24 cellular contexts compared by ENCODE assay signal in the genomic region with DNA sequence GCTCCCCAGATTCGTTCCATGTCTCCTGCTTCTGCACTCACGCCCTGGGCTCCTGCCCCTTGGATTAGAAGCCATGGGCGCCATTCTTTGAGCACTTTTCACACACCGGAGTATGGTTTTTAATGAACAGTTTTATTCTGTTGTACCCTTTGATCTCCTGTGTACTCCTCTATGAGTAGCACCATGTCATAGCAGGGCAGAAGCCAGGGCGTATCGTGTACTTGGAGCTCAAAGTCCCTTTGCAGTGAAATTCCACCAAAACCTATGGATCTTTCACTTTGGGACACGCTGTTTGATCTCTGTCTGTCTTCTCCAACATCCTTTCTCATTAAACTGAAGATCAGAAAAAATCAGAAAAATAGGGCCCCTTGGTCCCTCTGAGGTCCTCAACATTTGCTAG.
"Had no signal": no experiment of that assay in that cellular context is flagged by ENCODE, and none has a peak within 500 bp of the region (broad histone marks: within the 10 kb centered on the region; RNA-seq: fewer than 3 reads in every experiment).

No MANE protein-coding gene starts in this region.

- H3K4me3 ChIP-seq: colonic mucosa, dorsolateral prefrontal cortex, heart right ventricle, left ventricle myocardium inferior, lower lobe of right lung, psoas muscle, testis, tibial nerve, upper lobe of right lung, vagina had no signal

- DNase-seq: colonic mucosa; dorsolateral prefrontal cortex; effector CD8-positive, alpha-beta T cell; heart right ventricle; left ventricle myocardium inferior; lower lobe of right lung; mesenchymal stem cell; midbrain; naive thymus-derived CD4-positive, alpha-beta T cell; nephron progenitor cell; psoas muscle; retina; stimulated activated CD4-positive, alpha-beta T cell treated with anti-CD3 and anti-CD28 coated beads, Interleukin-2, amount 100 ng/mL, for 24 hours; stimulated activated CD4-positive, alpha-beta T cell treated with anti-CD3 and anti-CD28 coated beads, Interleukin-4, amount 100 ng/mL, for 4 hours; stimulated activated naive B cell treated with anti-CD40 and anti-IgM and Interleukin-4, amounts not matched to agents 10 μg/mL and 1 μg/mL and 100 μg/mL, for 72 hours; stimulated activated naive CD8-positive, alpha-beta T cell treated with anti-CD3 and anti-CD28 coated beads, Interleukin-15, amount 100 ng/mL, for 72 hours; testis; upper lobe of right lung had no signal

- FAIRE-seq: endometrium, frontal cortex, keratinocyte had no signal

- H3K9me3 Mint-ChIP-seq: naive thymus-derived CD4-positive, alpha-beta T cell; nephron progenitor cell; stimulated activated naive B cell treated with anti-CD40 and anti-IgM and Interleukin-4, amounts not matched to agents 10 μg/mL and 1 μg/mL and 100 μg/mL, for 72 hours; stimulated activated naive CD8-positive, alpha-beta T cell treated with anti-CD3 and anti-CD28 coated beads, Interleukin-15, amount 100 ng/mL, for 72 hours had no signal

- H3K27me3 Mint-ChIP-seq: naive thymus-derived CD4-positive, alpha-beta T cell; stimulated activated naive B cell treated with anti-CD40 and anti-IgM and Interleukin-4, amounts not matched to agents 10 μg/mL and 1 μg/mL and 100 μg/mL, for 72 hours; stimulated activated naive CD8-positive, alpha-beta T cell treated with anti-CD3 and anti-CD28 coated beads, Interleukin-15, amount 100 ng/mL, for 72 hours had no signal

- H3K27ac Mint-ChIP-seq: nephron progenitor cell; stimulated activated naive B cell treated with anti-CD40 and anti-IgM and Interleukin-4, amounts not matched to agents 10 μg/mL and 1 μg/mL and 100 μg/mL, for 72 hours had no signal

- H3K36me3 ChIP-seq: colonic mucosa, heart right ventricle, left ventricle myocardium inferior, lower lobe of right lung, neutrophil, tibial nerve, upper lobe of right lung, vagina had no signal

- ATAC-seq: heart right ventricle; lower lobe of right lung; naive thymus-derived CD4-positive, alpha-beta T cell; stimulated activated naive B cell treated with anti-CD40 and anti-IgM and Interleukin-4, amounts not matched to agents 10 μg/mL and 1 μg/mL and 100 μg/mL, for 72 hours; stimulated activated naive CD8-positive, alpha-beta T cell treated with anti-CD3 and anti-CD28 coated beads, Interleukin-15, amount 100 ng/mL, for 72 hours; upper lobe of right lung had no signal

- H3K4me3 Mint-ChIP-seq: naive thymus-derived CD4-positive, alpha-beta T cell; nephron progenitor cell; stimulated activated naive B cell treated with anti-CD40 and anti-IgM and Interleukin-4, amounts not matched to agents 10 μg/mL and 1 μg/mL and 100 μg/mL, for 72 hours; stimulated activated naive CD8-positive, alpha-beta T cell treated with anti-CD3 and anti-CD28 coated beads, Interleukin-15, amount 100 ng/mL, for 72 hours had no signal

- H3K9me3 ChIP-seq: colonic mucosa, heart right ventricle, left ventricle myocardium inferior, lower lobe of right lung, neutrophil, psoas muscle, testis, tibial nerve, upper lobe of right lung, vagina had no signal

- H3K4me1 ChIP-seq: colonic mucosa, left ventricle myocardium inferior, testis, upper lobe of right lung, vagina had no signal

- H3K27me3 ChIP-seq: colonic mucosa, dorsolateral prefrontal cortex, heart right ventricle, neutrophil, testis, tibial nerve, upper lobe of right lung, vagina had no signal

- H3K27ac ChIP-seq: colonic mucosa, dorsolateral prefrontal cortex, heart right ventricle, left ventricle myocardium inferior, lower lobe of right lung, neutrophil, psoas muscle, testis, tibial nerve, upper lobe of right lung, vagina had no signal
